ENCODE assay signal across 23 cellular contexts in genomic region chr6:149218471-149218870, GRCh38.
DNase-seq lines count a peak whose midpoint lies in the region; ATAC-seq and TF ChIP-seq lines count a peak whose summit lies in the region.
"Had no signal": no experiment of that assay in that cellular context is flagged by ENCODE, and none has a peak within 500 bp of the region (broad histone marks: within the 10 kb centered on the region; RNA-seq: fewer than 3 reads in every experiment).

No MANE protein-coding gene starts in this region.

- ATAC-seq in activated naive CD4-positive, alpha-beta T cell treated with anti-CD3 and anti-CD28 coated beads, Interleukin-2, amount 50 U/mL, for 72 hours, result peak; percentile 73 to 80
- no peak for ATAC-seq in effector memory CD8-positive, alpha-beta T cell (replicated peaks)
- ATAC-seq in HG03196 (IDR thresholded peaks at IDR 0.05; ENCODE audit: unreplicated experiment) (no peak), GM18505 (IDR thresholded peaks at IDR 0.05; ENCODE audit: unreplicated experiment) (no peak)
- ATAC-seq: gastrocnemius medialis, GM23338, right cardiac atrium, Right ventricle myocardium inferior had no signal

- no peak overlapping the region for H3K27ac ChIP-seq in vagina
- H3K27ac ChIP-seq: esophagus muscularis mucosa, gastrocnemius medialis, testis had no signal

- no peaks in the 10 kb centered on the region for H3K9me3 ChIP-seq in vagina
- H3K9me3 ChIP-seq: esophagus muscularis mucosa, gastrocnemius medialis, testis had no signal

- H3K4me3 Mint-ChIP-seq in activated CD4-positive, alpha-beta memory T cell treated with anti-CD3 and anti-CD28 coated beads, Interleukin-2, amount 10 ng/mL, durations not matched to agents 7 days and 5 days, result no peak overlapping the region
- H3K4me3 Mint-ChIP-seq in effector memory CD8-positive, alpha-beta T cell, result no peak overlapping the region
- H3K4me3 Mint-ChIP-seq: CD8-positive, alpha-beta memory T cell; central memory CD8-positive, alpha-beta T cell; GM23338 had no signal

- CTCF ChIA-PET in activated CD4-positive, alpha-beta memory T cell treated with anti-CD3 and anti-CD28 coated beads, Interleukin-2, amount 10 ng/mL, durations not matched to agents 7 days and 5 days (lab: Charles Lee), result no interaction called here

- no peaks in the 10 kb centered on the region for H3K36me3 ChIP-seq in vagina
- H3K36me3 ChIP-seq: esophagus muscularis mucosa, gastrocnemius medialis had no signal

- no peaks in the 10 kb centered on the region for H3K4me1 ChIP-seq in vagina
- H3K4me1 ChIP-seq: gastrocnemius medialis had no signal

- H3K36me3 Mint-ChIP-seq in activated naive CD4-positive, alpha-beta T cell treated with anti-CD3 and anti-CD28 coated beads, Interleukin-2, amount 50 U/mL, for 72 hours, result peaks cover 0 to 19% of the 10 kb centered on the region in 2 donors
- peaks cover 38% of the 10 kb centered on the region for H3K36me3 Mint-ChIP-seq in activated CD4-positive, alpha-beta memory T cell treated with anti-CD3 and anti-CD28 coated beads, Interleukin-2, amount 10 ng/mL, durations not matched to agents 7 days and 5 days (ENCODE audit: low read depth)
- H3K36me3 Mint-ChIP-seq in effector memory CD8-positive, alpha-beta T cell (ENCODE audit: insufficient read depth), result peaks cover 2% of the 10 kb centered on the region

- POLR2A ChIA-PET in activated CD4-positive, alpha-beta memory T cell treated with anti-CD3 and anti-CD28 coated beads, Interleukin-2, amount 10 ng/mL, durations not matched to agents 7 days and 5 days (lab: Charles Lee), result interaction anchor here (0.9 to 10.6 kb wide), 4 partner anchors 64 to 125 kb away, joined by 4 to 68 read pairs (median 4); partner anchors contain the start of gene TAB2

- DNase-seq in activated naive CD4-positive, alpha-beta T cell treated with anti-CD3 and anti-CD28 coated beads, Interleukin-2, amount 50 U/mL, for 72 hours (ENCODE audit: low spot score in 2 of 2), result no peak
- no peak for DNase-seq in activated naive CD4-positive, alpha-beta T cell treated with anti-CD3 and anti-CD28 coated beads, Interleukin-2, amount 50 U/mL, for 16 hours
- no peak for DNase-seq in activated CD4-positive, alpha-beta memory T cell treated with anti-CD3 and anti-CD28 coated beads, Interleukin-2, amount 10 ng/mL, durations not matched to agents 7 days and 5 days
- DNase-seq in effector memory CD8-positive, alpha-beta T cell, result no peak
- no peak for DNase-seq in vagina (ENCODE audit: extremely low spot score in 2 of 2)
- DNase-seq: activated CD4-positive, alpha-beta T cell treated with anti-CD3 and anti-CD28 coated beads, Interleukin-2, amount 50 U/mL, for 48 hours; activated effector memory CD4-positive, alpha-beta T cell treated with Interleukin-2 at 50 U/mL for 16 hours; aorta; CD8-positive, alpha-beta memory T cell; DMS53; effector CD4-positive, alpha-beta T cell; gastrocnemius medialis; KG1; kidney; NCI-H1694 treated with DMSO at 0.1 percent for 48 hours; right cardiac atrium; testis had no signal

- no peaks in the 10 kb centered on the region for H3K27me3 ChIP-seq in vagina
- H3K27me3 ChIP-seq: esophagus muscularis mucosa, gastrocnemius medialis, testis had no signal

- intact Hi-C loops in vagina (cut with DNase I), result no loop called here

- peaks cover 39% of the 10 kb centered on the region for H3K4me1 Mint-ChIP-seq in activated CD4-positive, alpha-beta memory T cell treated with anti-CD3 and anti-CD28 coated beads, Interleukin-2, amount 10 ng/mL, durations not matched to agents 7 days and 5 days
- peaks cover 3 to 4% of the 10 kb centered on the region in 2 donors for H3K4me1 Mint-ChIP-seq in effector memory CD8-positive, alpha-beta T cell (ENCODE audit: low read depth in 2 of 2)

- no peak for TF ChIP-seq POLR2A in vagina (IDR thresholded peaks at IDR 0.05)
- TF ChIP-seq POLR2A in GM18505 (IDR thresholded peaks at IDR 0.05; ENCODE audit: borderline replicate concordance, extremely low read depth, insufficient read depth, insufficient read length), result no peak

- peaks cover 0 to 5% of the 10 kb centered on the region in 2 donors for H3K9me3 Mint-ChIP-seq in activated naive CD4-positive, alpha-beta T cell treated with anti-CD3 and anti-CD28 coated beads, Interleukin-2, amount 50 U/mL, for 72 hours
- peaks cover 7% of the 10 kb centered on the region for H3K9me3 Mint-ChIP-seq in activated CD4-positive, alpha-beta memory T cell treated with anti-CD3 and anti-CD28 coated beads, Interleukin-2, amount 10 ng/mL, durations not matched to agents 7 days and 5 days
- no peaks in the 10 kb centered on the region for H3K9me3 Mint-ChIP-seq in effector memory CD8-positive, alpha-beta T cell
- H3K9me3 Mint-ChIP-seq: CD8-positive, alpha-beta memory T cell; central memory CD8-positive, alpha-beta T cell; GM23338 had no signal

- peak overlapping the region; percentile 1 to 21 for H3K27ac Mint-ChIP-seq in activated naive CD4-positive, alpha-beta T cell treated with anti-CD3 and anti-CD28 coated beads, Interleukin-2, amount 50 U/mL, for 72 hours
- peak overlapping the region; percentile 63 for H3K27ac Mint-ChIP-seq in activated CD4-positive, alpha-beta memory T cell treated with anti-CD3 and anti-CD28 coated beads, Interleukin-2, amount 10 ng/mL, durations not matched to agents 7 days and 5 days
- H3K27ac Mint-ChIP-seq in effector memory CD8-positive, alpha-beta T cell, result peak overlapping the region; percentile 25 to 32
- H3K27ac Mint-ChIP-seq: GM23338 had no signal

- no peak for TF ChIP-seq CTCF in vagina (IDR thresholded peaks at IDR 0.05)

- H3K27me3 Mint-ChIP-seq in activated CD4-positive, alpha-beta memory T cell treated with anti-CD3 and anti-CD28 coated beads, Interleukin-2, amount 10 ng/mL, durations not matched to agents 7 days and 5 days, result no peaks in the 10 kb centered on the region
- H3K27me3 Mint-ChIP-seq in effector memory CD8-positive, alpha-beta T cell, result no peaks in the 10 kb centered on the region
- H3K27me3 Mint-ChIP-seq: CD8-positive, alpha-beta memory T cell; central memory CD8-positive, alpha-beta T cell had no signal

- H3K4me3 ChIP-seq in vagina, result no peak overlapping the region
- H3K4me3 ChIP-seq: esophagus muscularis mucosa, gastrocnemius medialis, GM23338, testis had no signal

Comparison
In these comparisons a context has a peak if more than half of its experiments do, and no peak if none do; other contexts are left out.
1. ATAC-seq: peak in activated naive CD4-positive, alpha-beta T cell treated with anti-CD3 and anti-CD28 coated beads, Interleukin-2, amount 50 U/mL, for 72 hours (2 of 2); none in effector memory CD8-positive, alpha-beta T cell (single experiment), HG03196 (single experiment) and GM18505 (single experiment).
2. H3K27ac Mint-ChIP-seq: peak in every context shown above with its lines; median percentile 63 in activated CD4-positive, alpha-beta memory T cell treated with anti-CD3 and anti-CD28 coated beads, Interleukin-2, amount 10 ng/mL, durations not matched to agents 7 days and 5 days; 28 in effector memory CD8-positive, alpha-beta T cell; 11 in activated naive CD4-positive, alpha-beta T cell treated with anti-CD3 and anti-CD28 coated beads, Interleukin-2, amount 50 U/mL, for 72 hours.